ENCODE assay signal across 8 cellular contexts in the genomic region with DNA sequence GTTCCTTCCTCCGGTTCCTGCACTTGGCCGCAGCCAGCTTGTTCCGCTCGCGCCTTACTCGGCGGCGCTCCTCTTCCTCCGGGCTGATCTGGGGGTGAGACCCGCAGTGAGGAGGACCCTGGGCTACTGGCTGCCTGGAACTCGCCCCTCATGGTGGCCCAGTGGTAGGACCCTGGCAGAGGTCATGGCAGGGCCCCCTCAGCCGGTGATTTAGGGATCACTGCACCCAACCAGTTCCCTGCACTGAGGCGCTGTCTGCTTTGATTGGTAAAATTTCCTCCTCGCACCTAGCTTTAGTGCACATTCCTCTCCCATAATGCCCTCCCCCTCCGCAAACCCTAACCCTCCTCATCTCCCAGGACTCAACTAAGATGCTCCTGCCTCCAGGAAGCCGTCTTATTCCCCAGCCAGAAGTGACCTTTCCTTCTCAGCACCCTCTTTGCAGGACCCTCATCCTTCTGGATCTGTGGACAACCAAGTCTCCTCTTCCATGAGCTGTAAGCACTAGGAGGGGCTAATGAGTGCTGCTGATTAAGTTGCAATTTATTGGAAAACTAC. TPM values are rescaled to one million over a fixed set of nuclear protein-coding genes. Genes with fewer than 3 reads are reported as not detected.
DNase-seq lines count a peak whose midpoint lies in the region; ATAC-seq and TF ChIP-seq lines count a peak whose summit lies in the region.

No MANE protein-coding gene starts in this region.

- peaks cover 6% of the 10 kb centered on the region for H3K36me3 Mint-ChIP-seq in central memory CD8-positive, alpha-beta T cell (ENCODE audit: insufficient read depth)
- no peaks in the 10 kb centered on the region for H3K36me3 Mint-ChIP-seq in neural progenitor cell

- no peak for ATAC-seq in central memory CD8-positive, alpha-beta T cell (replicated peaks; ENCODE audit: extremely low read depth, poor library complexity, severe bottlenecking)
- no peak for ATAC-seq in HG02840 (IDR thresholded peaks at IDR 0.05; ENCODE audit: low FRiP score, unreplicated experiment)

- H3F3A ChIP-seq in neural progenitor cell (ENCODE audit: low read depth), result peaks cover 30% of the 10 kb centered on the region

- DNase-seq in Daoy (ENCODE audit: low read depth) (peak; percentile 41), neural progenitor cell (ENCODE audit: low spot score) (no peak), MG63 (no peak), SW480 (ENCODE audit: low spot score) (no peak), SHP77 treated with DMSO at 0.1 percent for 48 hours (lab: John Stamatoyannopoulos, UW) (no peak)
- no peak for DNase-seq in central memory CD8-positive, alpha-beta T cell (ENCODE audit: low spot score in 2 of 2)

- H3K4me3 ChIP-seq in OCI-LY3 (ENCODE audit: low read length) (peak overlapping the region; percentile 92), neural progenitor cell (no peak overlapping the region), MG63 (no peak overlapping the region)

- H3K79me2 ChIP-seq in OCI-LY3 (ENCODE audit: low read length) (peaks cover 27% of the 10 kb centered on the region), neural progenitor cell (ENCODE audit: low read depth) (peaks cover 14% of the 10 kb centered on the region)

- no peaks in the 10 kb centered on the region for H3K27me3 Mint-ChIP-seq in central memory CD8-positive, alpha-beta T cell
- H3K27me3 Mint-ChIP-seq in neural progenitor cell (ENCODE audit: insufficient read depth, low read depth), result peaks cover 24% of the 10 kb centered on the region

- no peaks in the 10 kb centered on the region for H3K27me3 ChIP-seq in OCI-LY3 (ENCODE audit: low read depth, low read length)
- H3K27me3 ChIP-seq in neural progenitor cell, result peaks cover 44% of the 10 kb centered on the region
- H3K27me3 ChIP-seq in MG63, result no peaks in the 10 kb centered on the region

- H3K4me2 ChIP-seq in OCI-LY3 (ENCODE audit: low read length) (peak overlapping the region; percentile 85), neural progenitor cell (no peak overlapping the region)

- H3K27ac Mint-ChIP-seq in central memory CD8-positive, alpha-beta T cell (ENCODE audit: low read depth), result peak overlapping the region; percentile 91
- no peak overlapping the region for H3K27ac Mint-ChIP-seq in neural progenitor cell

- no peaks in the 10 kb centered on the region for H3K9me3 Mint-ChIP-seq in central memory CD8-positive, alpha-beta T cell
- no peaks in the 10 kb centered on the region for H3K9me3 Mint-ChIP-seq in neural progenitor cell

- H2AFZ ChIP-seq in OCI-LY3 (ENCODE audit: low read depth, low read length) (peak overlapping the region; percentile 19), neural progenitor cell (replicated peaks) (no peak overlapping the region)

- peak overlapping the region; percentile 66 for H3K9ac ChIP-seq in OCI-LY3 (ENCODE audit: low read length)
- no peak overlapping the region for H3K9ac ChIP-seq in neural progenitor cell

- TF ChIP-seq CTCF in OCI-LY3 (IDR thresholded peaks at IDR 0.05; ENCODE audit: low read depth, low read length) (no peak), neural progenitor cell (IDR thresholded peaks at IDR 0.05) (no peak)

- H3K27ac ChIP-seq in OCI-LY3 (ENCODE audit: low read length), result peak overlapping the region; percentile 54
- H3K27ac ChIP-seq in neural progenitor cell, result no peak overlapping the region

- H3K4me1 ChIP-seq in OCI-LY3 (ENCODE audit: low read length), result peaks cover 29% of the 10 kb centered on the region
- peaks cover 17% of the 10 kb centered on the region for H3K4me1 ChIP-seq in neural progenitor cell

- H4K20me1 ChIP-seq in OCI-LY3 (ENCODE audit: insufficient read depth, low read length) (peaks cover 12% of the 10 kb centered on the region; the same call in 1 of the 2 replicates), neural progenitor cell (ENCODE audit: low read depth) (peaks cover 14% of the 10 kb centered on the region)

- H3K4me3 Mint-ChIP-seq in central memory CD8-positive, alpha-beta T cell, result peak overlapping the region; percentile 84
- peak overlapping the region; percentile 39 for H3K4me3 Mint-ChIP-seq in neural progenitor cell

- H3K36me3 ChIP-seq in OCI-LY3 (replicated peaks; ENCODE audit: low read depth, low read length), result no peaks in the 10 kb centered on the region
- H3K36me3 ChIP-seq in neural progenitor cell, result no peaks in the 10 kb centered on the region
- peaks cover 72% of the 10 kb centered on the region for H3K36me3 ChIP-seq in MG63

- H3K9me3 ChIP-seq in OCI-LY3 (ENCODE audit: insufficient read depth, low read length), result no peaks in the 10 kb centered on the region
- H3K9me3 ChIP-seq in neural progenitor cell (ENCODE audit: low read depth), result no peaks in the 10 kb centered on the region
- H3K9me3 ChIP-seq in MG63, result no peaks in the 10 kb centered on the region

- H3K4me1 Mint-ChIP-seq in central memory CD8-positive, alpha-beta T cell, result peaks cover 44% of the 10 kb centered on the region
- H3K4me1 Mint-ChIP-seq in neural progenitor cell, result peaks cover 32% of the 10 kb centered on the region

RNA-seq across cellular contexts. Expression of gene CCDC85B, which starts 3.6 kb away (rescaled TPM):
- 43.7 and 61.0 TPM in 2 replicates for total RNA-seq in Daoy (2014; rRNA removed; shearing (Covaris generic))
- total RNA-seq in neural progenitor cell (ENCODE audit: low replicate concordance), result 3.9 and 23.1 TPM in 2 replicates
- total RNA-seq in MG63 (2014; rRNA removed; shearing (Covaris generic); ENCODE audit: low replicate concordance), result 99.6 and 131 TPM in 2 replicates

RNA-seq across cellular contexts. Expression of gene FIBP, which starts 5.8 kb away (rescaled TPM):
- 104 and 124 TPM in 2 replicates for total RNA-seq in Daoy (2014; rRNA removed; shearing (Covaris generic))
- total RNA-seq in neural progenitor cell (ENCODE audit: low replicate concordance), result 92.1 and 113 TPM in 2 replicates
- 105 and 106 TPM in 2 replicates for total RNA-seq in MG63 (2014; rRNA removed; shearing (Covaris generic); ENCODE audit: low replicate concordance)

RNA-seq across cellular contexts. Expression of gene FOSL1, which starts 6.1 kb away (rescaled TPM):
- total RNA-seq in Daoy (2014; rRNA removed; shearing (Covaris generic)), result 54.0 and 59.3 TPM in 2 replicates
- total RNA-seq in neural progenitor cell (ENCODE audit: low replicate concordance), result not detected in 2 replicates
- total RNA-seq in MG63 (2014; rRNA removed; shearing (Covaris generic); ENCODE audit: low replicate concordance), result 37.3 and 54.7 TPM in 2 replicates

RNA-seq across cellular contexts. Expression of gene CTSW, which starts 14.5 kb away (rescaled TPM):
- 0.11 TPM in 1 of 2 replicates, not detected in the other for total RNA-seq in Daoy (2014; rRNA removed; shearing (Covaris generic))
- total RNA-seq in neural progenitor cell (ENCODE audit: low replicate concordance), result not detected in 2 replicates
- not detected in 2 replicates for total RNA-seq in MG63 (2014; rRNA removed; shearing (Covaris generic); ENCODE audit: low replicate concordance)

RNA-seq across cellular contexts. Expression of gene EFEMP2, which starts 21.5 kb away (rescaled TPM):
- total RNA-seq in Daoy (2014; rRNA removed; shearing (Covaris generic)), result 7.1 and 7.4 TPM in 2 replicates
- 9.2 and 25.1 TPM in 2 replicates for total RNA-seq in neural progenitor cell (ENCODE audit: low replicate concordance)
- 29.0 and 43.2 TPM in 2 replicates for total RNA-seq in MG63 (2014; rRNA removed; shearing (Covaris generic); ENCODE audit: low replicate concordance)

Comparison
In these comparisons a context has a peak if more than half of its experiments do, and no peak if none do; other contexts are left out.
1. RNA of gene FOSL1, which starts 6.1 kb away (total RNA-seq): 37.3 to 54.7 TPM in MG63 and 54.0 to 59.3 TPM in Daoy; not detected in neural progenitor cell; every median in the first group is over 10 times any median in the second.